8 cellular contexts compared by ENCODE assay signal in genomic region chr16:546909-547770, GRCh38. TPM values are rescaled to one million over a fixed set of nuclear protein-coding genes. Genes with fewer than 3 reads are reported as not detected.
DNase-seq lines count a peak whose midpoint lies in the region; ATAC-seq and TF ChIP-seq lines count a peak whose summit lies in the region.
"Had no signal": no experiment of that assay in that cellular context is flagged by ENCODE, and none has a peak within 500 bp of the region (broad histone marks: within the 10 kb centered on the region; RNA-seq: fewer than 3 reads in every experiment).

No MANE protein-coding gene starts in this region.

- peaks cover 7% of the 10 kb centered on the region for H3K36me3 Mint-ChIP-seq in activated CD4-positive, alpha-beta T cell treated with anti-CD3 and anti-CD28 coated beads, Interleukin-2, amount 10 ng/mL, durations not matched to agents 7 days and 5 days (ENCODE audit: low read depth)

- TF ChIP-seq CTCF in GM06990 (IDR thresholded peaks at IDR 0.05; ENCODE audit: insufficient read depth, low read length, poor library complexity, severe bottlenecking) (peak; percentile 67), left ventricle myocardium inferior (IDR thresholded peaks at IDR 0.05; ENCODE audit: borderline replicate concordance) (peak; percentile 57), thyroid gland (IDR thresholded peaks at IDR 0.05) (peak in 3 of 6 experiments; percentile 16 to 41 (median 37))

- peaks cover 10% of the 10 kb centered on the region for H3K36me3 ChIP-seq in GM06990 (ENCODE audit: control insufficient read depth, insufficient read depth, low read length)
- peaks cover 40% of the 10 kb centered on the region for H3K36me3 ChIP-seq in left ventricle myocardium inferior
- H3K36me3 ChIP-seq in thyroid gland, result peaks cover 7 to 11% of the 10 kb centered on the region in 2 donors

- H3K4me3 Mint-ChIP-seq in activated CD4-positive, alpha-beta T cell treated with anti-CD3 and anti-CD28 coated beads, Interleukin-2, amount 10 ng/mL, durations not matched to agents 7 days and 5 days, result no peak overlapping the region

- H3K27me3 Mint-ChIP-seq in activated CD4-positive, alpha-beta T cell treated with anti-CD3 and anti-CD28 coated beads, Interleukin-2, amount 10 ng/mL, durations not matched to agents 7 days and 5 days, result no peaks in the 10 kb centered on the region

- peaks cover 3% of the 10 kb centered on the region for H3K4me1 Mint-ChIP-seq in activated CD4-positive, alpha-beta T cell treated with anti-CD3 and anti-CD28 coated beads, Interleukin-2, amount 10 ng/mL, durations not matched to agents 7 days and 5 days

- intact Hi-C loops in left ventricle myocardium inferior (cut with micrococcal nuclease), result no loop called here
- intact Hi-C loops in thyroid gland (cut with DNase I), result no loop called here

- 71 to 74% methylated on average over 9 to 33 of the region's 60 CpGs for WGBS in thyroid gland, 2 donors

- H3K27ac ChIP-seq in left ventricle myocardium inferior (replicated peaks) (no peak overlapping the region), thyroid gland (no peak overlapping the region)

- CTCF ChIA-PET in activated CD4-positive, alpha-beta T cell treated with anti-CD3 and anti-CD28 coated beads, Interleukin-2, amount 10 ng/mL, durations not matched to agents 7 days and 5 days (lab: Charles Lee), result interaction anchor here (0.6 kb wide), 1 partner anchor 14 kb away, joined by 3 read pairs; no protein-coding TSS in a partner anchor

- no peak overlapping the region for H3K27ac Mint-ChIP-seq in activated CD4-positive, alpha-beta T cell treated with anti-CD3 and anti-CD28 coated beads, Interleukin-2, amount 10 ng/mL, durations not matched to agents 7 days and 5 days

- H3K9me3 ChIP-seq in left ventricle myocardium inferior (replicated peaks), result no peaks in the 10 kb centered on the region
- no peaks in the 10 kb centered on the region for H3K9me3 ChIP-seq in thyroid gland

- no peaks in the 10 kb centered on the region for H3K4me1 ChIP-seq in left ventricle myocardium inferior
- H3K4me1 ChIP-seq in thyroid gland, result no peaks in the 10 kb centered on the region

- no peak overlapping the region for H3K4me3 ChIP-seq in GM06990 (replicated peaks; ENCODE audit: low read depth, low read length)
- H3K4me3 ChIP-seq in left ventricle myocardium inferior, result no peak overlapping the region
- H3K4me3 ChIP-seq in thyroid gland (replicated peaks in 1 of 3), result no peak overlapping the region

- DNase-seq in GM06990 (ENCODE audit: extremely low read depth, insufficient read length) (peak; percentile 84), left ventricle myocardium inferior (peak; percentile 68), thyroid gland (peak; percentile 59 to 62), SIG-M5 (lab: John Stamatoyannopoulos, UW) (no peak)
- peak; percentile 27 for DNase-seq in activated CD4-positive, alpha-beta T cell treated with anti-CD3 and anti-CD28 coated beads, Interleukin-2, amount 10 ng/mL, durations not matched to agents 7 days and 5 days

- TF ChIP-seq POLR2A in thyroid gland (IDR thresholded peaks at IDR 0.05), result no peak

- ATAC-seq in HG03135 (IDR thresholded peaks at IDR 0.05; ENCODE audit: unreplicated experiment), result no peak

- H3K27me3 ChIP-seq in GM06990 (replicated peaks; ENCODE audit: control insufficient read depth, insufficient read depth, low read length) (no peaks in the 10 kb centered on the region), left ventricle myocardium inferior (ENCODE audit: low read depth) (no peaks in the 10 kb centered on the region), thyroid gland (no peaks in the 10 kb centered on the region)

- H3K9me3 Mint-ChIP-seq in activated CD4-positive, alpha-beta T cell treated with anti-CD3 and anti-CD28 coated beads, Interleukin-2, amount 10 ng/mL, durations not matched to agents 7 days and 5 days, result peaks cover 2% of the 10 kb centered on the region

- POLR2A ChIA-PET in activated CD4-positive, alpha-beta T cell treated with anti-CD3 and anti-CD28 coated beads, Interleukin-2, amount 10 ng/mL, durations not matched to agents 7 days and 5 days (lab: Charles Lee), result no interaction called here

RNA-seq across cellular contexts. Expression of gene PRR35, which starts 13.1 kb away (rescaled TPM):
- not detected for total RNA-seq in activated CD4-positive, alpha-beta T cell treated with anti-CD3 and anti-CD28 coated beads, Interleukin-2, amount 10 ng/mL, durations not matched to agents 7 days and 5 days
- not detected for total RNA-seq in left ventricle myocardium inferior
- total RNA-seq in thyroid gland, result not detected
- total RNA-seq: M059J, pulmonary artery endothelial cell had no signal

RNA-seq across cellular contexts. Expression of gene CAPN15, which starts 19.6 kb away (rescaled TPM):
- 10 to 100 TPM; 59.1 to 72.1 TPM for total RNA-seq in activated CD4-positive, alpha-beta T cell treated with anti-CD3 and anti-CD28 coated beads, Interleukin-2, amount 10 ng/mL, durations not matched to agents 7 days and 5 days
- total RNA-seq in left ventricle myocardium inferior (17.4 TPM), thyroid gland (10 to 100 TPM; 19.6 to 42.6 (median 29.0) TPM)

RNA-seq across cellular contexts. Expression of gene NHLRC4, which starts 19.7 kb away (rescaled TPM):
- 1 to 10 TPM; 1.9 to 2.7 TPM for total RNA-seq in activated CD4-positive, alpha-beta T cell treated with anti-CD3 and anti-CD28 coated beads, Interleukin-2, amount 10 ng/mL, durations not matched to agents 7 days and 5 days
- 0.11 TPM for total RNA-seq in left ventricle myocardium inferior
- total RNA-seq in thyroid gland, result under 1 TPM in 3 of 4 donors, not detected in 1; 0.63 to 0.81 (median 0.67) TPM

RNA-seq across cellular contexts. Expression of gene PIGQ, which starts 22.6 kb away (rescaled TPM):
- total RNA-seq in activated CD4-positive, alpha-beta T cell treated with anti-CD3 and anti-CD28 coated beads, Interleukin-2, amount 10 ng/mL, durations not matched to agents 7 days and 5 days, result 10 to 100 TPM; 44.5 to 46.1 TPM
- total RNA-seq in left ventricle myocardium inferior, result 21.4 TPM
- 100 to 1,000 TPM in 3 of 4 donors, 10 to 100 TPM in 1; 69.6 to 125 (median 108) TPM for total RNA-seq in thyroid gland

RNA-seq across cellular contexts. Expression of gene RAB40C, which starts 42.7 kb away (rescaled TPM):
- total RNA-seq in activated CD4-positive, alpha-beta T cell treated with anti-CD3 and anti-CD28 coated beads, Interleukin-2, amount 10 ng/mL, durations not matched to agents 7 days and 5 days, result 10 to 100 TPM; 13.3 to 17.6 TPM
- total RNA-seq in left ventricle myocardium inferior (10.3 TPM), thyroid gland (10 to 100 TPM; 17.7 to 24.4 (median 18.4) TPM)
